In the genomic region with DNA sequence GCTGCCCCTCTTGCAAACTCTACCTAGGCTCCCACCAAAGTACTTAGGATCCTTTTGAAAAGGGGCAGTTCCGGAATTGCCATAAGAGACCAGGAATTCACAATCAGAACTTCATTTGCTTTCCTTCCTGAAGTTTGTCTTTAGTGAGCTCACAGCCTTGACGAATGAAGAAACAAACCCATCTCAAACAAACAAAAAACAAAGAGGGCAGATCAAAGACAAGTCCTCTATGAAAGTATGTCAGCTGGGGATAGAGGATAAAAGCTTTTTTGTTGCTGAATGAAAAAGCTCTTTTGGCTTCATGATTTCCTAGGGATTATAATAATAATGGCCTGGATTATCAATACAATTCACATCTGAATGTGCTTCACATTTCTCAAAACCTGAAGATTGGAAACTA, we compare ENCODE assay signal across 22 cellular contexts.
"Had no signal": no experiment of that assay in that cellular context is flagged by ENCODE, and none has a peak within 500 bp of the region (broad histone marks: within the 10 kb centered on the region; RNA-seq: fewer than 3 reads in every experiment).

No MANE protein-coding gene starts in this region.

- H3K4me2 ChIP-seq: neural progenitor cell had no signal

- H3K36me3 Mint-ChIP-seq: mesothelial cell of epicardium; natural killer cell treated with Interleukin-12 subunit alpha and Interleukin-12 subunit beta and Interleukin-15 and Interleukin-18, amount 100 ng/mL, for 72 hours; neural progenitor cell; stimulated activated naive B cell treated with anti-CD40 and anti-IgM and Interleukin-4, amounts not matched to agents 10 μg/mL and 1 μg/mL and 100 μg/mL, for 72 hours had no signal

- ATAC-seq: effector memory CD8-positive, alpha-beta T cell; left lobe of liver; natural killer cell treated with Interleukin-12 subunit alpha and Interleukin-12 subunit beta and Interleukin-15 and Interleukin-18, amount 100 ng/mL, for 72 hours; pancreas; psoas muscle; stimulated activated naive B cell treated with anti-CD40 and anti-IgM and Interleukin-4, amounts not matched to agents 10 μg/mL and 1 μg/mL and 100 μg/mL, for 72 hours; stimulated activated naive CD8-positive, alpha-beta T cell treated with anti-CD3 and anti-CD28 coated beads, Interleukin-15, amount 100 ng/mL, for 72 hours had no signal

- H3K4me1 ChIP-seq: pancreas, psoas muscle, sigmoid colon had no signal

- H3K27ac Mint-ChIP-seq: dendritic cell treated with granulocyte-macrophage colony-stimulating factor and Interleukin-4, amounts not matched to agents 40 ng/mL and 50 ng/mL, for 4 days; effector memory CD8-positive, alpha-beta T cell; mesothelial cell of epicardium; natural killer cell treated with Interleukin-12 subunit alpha and Interleukin-12 subunit beta and Interleukin-15 and Interleukin-18, amount 100 ng/mL, for 72 hours; stimulated activated naive B cell treated with anti-CD40 and anti-IgM and Interleukin-4, amounts not matched to agents 10 μg/mL and 1 μg/mL and 100 μg/mL, for 72 hours had no signal

- H3K36me3 ChIP-seq: esophagus muscularis mucosa, neural progenitor cell, pancreas, sigmoid colon, thoracic aorta, transverse colon had no signal

- H3K4me3 ChIP-seq: esophagus muscularis mucosa, neural progenitor cell, pancreas, psoas muscle, sigmoid colon, skin epidermis, thoracic aorta, transverse colon had no signal

- DNase-seq: cerebellar nuclear complex; effector memory CD8-positive, alpha-beta T cell; head of caudate nucleus; mammary epithelial cell; occipital lobe; pancreas; psoas muscle; sigmoid colon; stimulated activated CD4-positive, alpha-beta T cell treated with anti-CD3 and anti-CD28 coated beads, Interleukin-2, amount 100 ng/mL, for 24 hours; stimulated activated CD4-positive, alpha-beta T cell treated with anti-CD3 and anti-CD28 coated beads, Interleukin-4, amount 100 ng/mL, for 4 hours; stimulated activated naive B cell treated with anti-CD40 and anti-IgM and Interleukin-4, amounts not matched to agents 10 μg/mL and 1 μg/mL and 100 μg/mL, for 72 hours; stimulated activated naive CD8-positive, alpha-beta T cell treated with anti-CD3 and anti-CD28 coated beads, Interleukin-15, amount 100 ng/mL, for 72 hours; transverse colon had no signal

- H3K27ac ChIP-seq: epithelial cell of prostate, esophagus muscularis mucosa, neural progenitor cell, pancreas, psoas muscle, sigmoid colon, skin epidermis, thoracic aorta, transverse colon had no signal

- H2AFZ ChIP-seq: neural progenitor cell had no signal

- H3K4me1 Mint-ChIP-seq: stimulated activated naive B cell treated with anti-CD40 and anti-IgM and Interleukin-4, amounts not matched to agents 10 μg/mL and 1 μg/mL and 100 μg/mL, for 72 hours; stimulated activated naive CD8-positive, alpha-beta T cell treated with anti-CD3 and anti-CD28 coated beads, Interleukin-15, amount 100 ng/mL, for 72 hours had no signal

- H3K4me3 Mint-ChIP-seq: dendritic cell treated with granulocyte-macrophage colony-stimulating factor and Interleukin-4, amounts not matched to agents 40 ng/mL and 50 ng/mL, for 4 days; effector memory CD8-positive, alpha-beta T cell; mesothelial cell of epicardium; natural killer cell treated with Interleukin-12 subunit alpha and Interleukin-12 subunit beta and Interleukin-15 and Interleukin-18, amount 100 ng/mL, for 72 hours; neural progenitor cell; stimulated activated naive B cell treated with anti-CD40 and anti-IgM and Interleukin-4, amounts not matched to agents 10 μg/mL and 1 μg/mL and 100 μg/mL, for 72 hours; stimulated activated naive CD8-positive, alpha-beta T cell treated with anti-CD3 and anti-CD28 coated beads, Interleukin-15, amount 100 ng/mL, for 72 hours had no signal

- H3K9me3 Mint-ChIP-seq: dendritic cell treated with granulocyte-macrophage colony-stimulating factor and Interleukin-4, amounts not matched to agents 40 ng/mL and 50 ng/mL, for 4 days; effector memory CD8-positive, alpha-beta T cell; mesothelial cell of epicardium; natural killer cell treated with Interleukin-12 subunit alpha and Interleukin-12 subunit beta and Interleukin-15 and Interleukin-18, amount 100 ng/mL, for 72 hours; neural progenitor cell; stimulated activated naive B cell treated with anti-CD40 and anti-IgM and Interleukin-4, amounts not matched to agents 10 μg/mL and 1 μg/mL and 100 μg/mL, for 72 hours; stimulated activated naive CD8-positive, alpha-beta T cell treated with anti-CD3 and anti-CD28 coated beads, Interleukin-15, amount 100 ng/mL, for 72 hours had no signal

- H3K27me3 Mint-ChIP-seq: dendritic cell treated with granulocyte-macrophage colony-stimulating factor and Interleukin-4, amounts not matched to agents 40 ng/mL and 50 ng/mL, for 4 days; stimulated activated naive CD8-positive, alpha-beta T cell treated with anti-CD3 and anti-CD28 coated beads, Interleukin-15, amount 100 ng/mL, for 72 hours had no signal

- H3K27me3 ChIP-seq: esophagus muscularis mucosa, neural progenitor cell, pancreas, sigmoid colon, transverse colon had no signal
